In genomic region chr5:145946112-145946861, GRCh38 we compare ENCODE assay signal across 7 cellular contexts. TPM values are rescaled to one million over a fixed set of nuclear protein-coding genes. Genes with fewer than 3 reads are reported as not detected.
A peak's percentile ranks its signal among the peaks of the same experiment; 100 is the strongest.
DNase-seq lines count a peak whose midpoint lies in the region; ATAC-seq and TF ChIP-seq lines count a peak whose summit lies in the region.

No MANE protein-coding gene starts in this region.

- ATAC-seq in GM18868 (IDR thresholded peaks at IDR 0.05; ENCODE audit: unreplicated experiment) (peak; percentile 96), HG02623 (IDR thresholded peaks at IDR 0.05; ENCODE audit: unreplicated experiment) (peak; percentile 88), gastroesophageal sphincter (no peak)
- ATAC-seq in effector memory CD8-positive, alpha-beta T cell (replicated peaks), result peak; percentile 83
- peak; percentile 89 for ATAC-seq in stimulated activated effector memory CD8-positive, alpha-beta T cell treated with anti-CD3 and anti-CD28 coated beads, Interleukin-12 subunit alpha, Interleukin-12 subunit beta, amount 100 ng/mL, for 72 hours

- no peak overlapping the region for H3K4me3 Mint-ChIP-seq in effector memory CD8-positive, alpha-beta T cell
- peak overlapping the region; percentile 11 for H3K4me3 Mint-ChIP-seq in stimulated activated effector memory CD8-positive, alpha-beta T cell treated with anti-CD3 and anti-CD28 coated beads, Interleukin-12 subunit alpha, Interleukin-12 subunit beta, amount 100 ng/mL, for 72 hours

- no peak for TF ChIP-seq CTCF in gastroesophageal sphincter (IDR thresholded peaks at IDR 0.05)

- TF ChIP-seq EP300 in gastroesophageal sphincter (IDR thresholded peaks at IDR 0.05), result no peak

- no peak for TF ChIP-seq POLR2A in gastroesophageal sphincter (IDR thresholded peaks at IDR 0.05)

- no peaks in the 10 kb centered on the region for H3K9me3 ChIP-seq in gastroesophageal sphincter

- no peaks in the 10 kb centered on the region for H3K9me3 Mint-ChIP-seq in effector memory CD8-positive, alpha-beta T cell
- no peaks in the 10 kb centered on the region for H3K9me3 Mint-ChIP-seq in stimulated activated effector memory CD8-positive, alpha-beta T cell treated with anti-CD3 and anti-CD28 coated beads, Interleukin-12 subunit alpha, Interleukin-12 subunit beta, amount 100 ng/mL, for 72 hours

- no peak overlapping the region for H3K27ac Mint-ChIP-seq in effector memory CD8-positive, alpha-beta T cell
- no peak overlapping the region for H3K27ac Mint-ChIP-seq in stimulated activated effector memory CD8-positive, alpha-beta T cell treated with anti-CD3 and anti-CD28 coated beads, Interleukin-12 subunit alpha, Interleukin-12 subunit beta, amount 100 ng/mL, for 72 hours

- WGBS in gastroesophageal sphincter (ENCODE audit: low coverage in 1 of 2), 2 donors, result 67% methylated on average over 4 of the region's 4 CpGs; no CpG with 5 or more reads in 1 of the 2 donors

- H3K4me1 ChIP-seq in gastroesophageal sphincter, result no peaks in the 10 kb centered on the region

- no peaks in the 10 kb centered on the region for H3K27me3 ChIP-seq in gastroesophageal sphincter

- H3K36me3 Mint-ChIP-seq in effector memory CD8-positive, alpha-beta T cell (ENCODE audit: insufficient read depth), result no peaks in the 10 kb centered on the region
- no peaks in the 10 kb centered on the region for H3K36me3 Mint-ChIP-seq in stimulated activated effector memory CD8-positive, alpha-beta T cell treated with anti-CD3 and anti-CD28 coated beads, Interleukin-12 subunit alpha, Interleukin-12 subunit beta, amount 100 ng/mL, for 72 hours

- peaks cover 0 to 2% of the 10 kb centered on the region in 2 donors for H3K4me1 Mint-ChIP-seq in effector memory CD8-positive, alpha-beta T cell (ENCODE audit: low read depth in 2 of 2)
- peaks cover 20% of the 10 kb centered on the region for H3K4me1 Mint-ChIP-seq in stimulated activated effector memory CD8-positive, alpha-beta T cell treated with anti-CD3 and anti-CD28 coated beads, Interleukin-12 subunit alpha, Interleukin-12 subunit beta, amount 100 ng/mL, for 72 hours

- H3K36me3 ChIP-seq in gastroesophageal sphincter, result no peaks in the 10 kb centered on the region

- H3K4me3 ChIP-seq in gastroesophageal sphincter, result no peak overlapping the region

- no peaks in the 10 kb centered on the region for H3K27me3 Mint-ChIP-seq in effector memory CD8-positive, alpha-beta T cell

- DNase-seq in NOMO-1 treated with DMSO at 0.1 percent for 48 hours (lab: John Stamatoyannopoulos, UW; ENCODE audit: unreplicated experiment), result peak; percentile 94
- no peak for DNase-seq in effector memory CD8-positive, alpha-beta T cell
- peak in 1 of 2 donors; percentile 56 for DNase-seq in stimulated activated effector memory CD8-positive, alpha-beta T cell treated with anti-CD3 and anti-CD28 coated beads, Interleukin-12 subunit alpha, Interleukin-12 subunit beta, amount 100 ng/mL, for 72 hours (ENCODE audit: low spot score in 2 of 2)
- DNase-seq in activated effector memory CD4-positive, alpha-beta T cell treated with Interleukin-2 at 50 U/mL for 16 hours, result no peak

- no peak overlapping the region for H3K27ac ChIP-seq in gastroesophageal sphincter

RNA-seq across cellular contexts. Expression of gene SH3RF2, which starts 9.9 kb away (rescaled TPM):
- 1 to 10 TPM in 3 of 4 donors, under 1 TPM in 1; 0.27 to 5.2 (median 1.0) TPM for total RNA-seq in gastroesophageal sphincter
